Comparison of ENCODE assay signal across 2 cellular contexts in genomic region chr3:196048922-196049566, GRCh38.
TF ChIP-seq lines count a peak whose summit lies in the region.

No MANE protein-coding gene starts in this region.

TF ChIP-seq in GM12891, 5 proteins besides CTCF, POLR2A, EP300 and RAD21:
- no peak for TF ChIP-seq PAX5 (IDR thresholded peaks at IDR 0.05; ENCODE audit: insufficient read depth, low read length, severe bottlenecking)
- TF ChIP-seq POLR2AphosphoS5 (IDR thresholded peaks at IDR 0.05; ENCODE audit: low read depth, low read length): no peak
- no peak for TF ChIP-seq TAF1 (IDR thresholded peaks at IDR 0.05; ENCODE audit: low read depth, low read length)
- TF ChIP-seq SPI1 (IDR thresholded peaks at IDR 0.05; ENCODE audit: low read depth, low read length): no peak
- TF ChIP-seq POU2F2 (IDR thresholded peaks at IDR 0.05; ENCODE audit: low read depth, low read length): no peak

TF ChIP-seq in endothelial cell of umbilical vein, 7 proteins besides CTCF, POLR2A, EP300 and RAD21:
- no peak for TF ChIP-seq POLR2AphosphoS5 (IDR thresholded peaks at IDR 0.05; ENCODE audit: insufficient read depth, low read depth, low read length)
- TF ChIP-seq EZH2 (IDR thresholded peaks at IDR 0.05; ENCODE audit: borderline replicate concordance, low read depth, low read length, severe bottlenecking): no peak
- TF ChIP-seq FOS (IDR thresholded peaks at IDR 0.05; ENCODE audit: borderline replicate concordance, insufficient read depth, low read length): no peak
- no peak for TF ChIP-seq GATA2 (IDR thresholded peaks at IDR 0.05; ENCODE audit: insufficient read depth, insufficient read length, low read depth, low read length)
- no peak for TF ChIP-seq JUN (IDR thresholded peaks at IDR 0.05; ENCODE audit: borderline replicate concordance, insufficient read depth, insufficient read length, low read depth)
- TF ChIP-seq, protein P1, sequence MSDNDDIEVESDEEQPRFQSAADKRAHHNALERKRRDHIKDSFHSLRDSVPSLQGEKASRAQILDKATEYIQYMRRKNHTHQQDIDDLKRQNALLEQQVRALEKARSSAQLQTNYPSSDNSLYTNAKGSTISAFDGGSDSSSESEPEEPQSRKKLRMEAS (IDR thresholded peaks at IDR 0.05; ENCODE audit: insufficient read depth, insufficient read length): no peak
- TF ChIP-seq MYC (IDR thresholded peaks at IDR 0.05; ENCODE audit: low read depth, low read length): no peak
TF ChIP-seq in endothelial cell of umbilical vein: peak in this region for 0.
